9 cellular contexts compared by ENCODE assay signal in the genomic region with DNA sequence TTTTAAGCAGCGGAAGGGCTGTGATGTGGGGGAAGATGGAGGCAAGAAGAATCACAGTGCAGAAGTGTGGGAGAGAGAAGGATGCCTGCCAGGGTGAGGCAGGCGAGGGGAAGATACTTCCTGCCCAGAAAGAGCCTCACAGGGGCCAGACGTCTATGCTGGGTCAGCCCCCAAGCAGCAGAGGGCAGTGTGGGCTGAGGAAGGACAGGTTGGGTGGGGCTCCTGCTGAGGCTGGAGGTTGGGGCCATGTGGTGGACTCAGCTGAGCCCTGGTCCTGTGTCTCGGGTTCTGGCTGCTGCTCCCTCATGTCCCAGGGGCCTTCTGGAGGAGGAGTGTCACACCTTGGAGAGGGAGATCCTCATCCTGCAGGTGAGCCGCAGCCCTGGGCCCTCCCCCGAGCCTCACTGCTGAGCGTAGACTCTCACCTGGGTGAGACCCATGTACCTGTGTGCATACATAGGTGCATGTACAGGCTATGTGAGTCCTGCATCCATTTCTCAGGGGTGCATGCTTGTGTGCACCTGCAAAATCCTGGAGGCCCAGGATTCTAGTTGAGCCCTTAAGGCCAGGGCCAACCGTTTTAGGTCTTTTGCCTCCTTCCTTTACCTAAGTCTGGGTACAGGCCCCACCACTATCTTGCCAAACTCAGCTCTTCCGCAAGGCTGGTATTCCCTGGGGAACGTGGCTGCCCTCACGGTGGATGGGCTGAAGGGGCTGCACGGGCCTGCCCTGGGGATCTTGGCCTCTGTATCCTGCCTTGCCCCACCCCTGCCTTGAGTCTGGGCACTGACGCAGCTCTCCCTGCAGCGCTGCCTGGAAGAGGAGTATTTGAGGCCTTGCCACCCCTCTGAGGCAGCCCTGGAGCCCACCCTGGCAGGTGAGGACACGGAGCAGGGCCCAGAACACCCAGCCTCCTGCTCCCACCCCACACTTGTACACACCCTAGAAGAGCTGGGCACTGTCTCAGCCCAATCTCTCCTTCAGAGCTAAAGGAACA. TPM values are rescaled to one million over a fixed set of nuclear protein-coding genes. Genes with fewer than 3 reads are reported as not detected.
DNase-seq lines count a peak whose midpoint lies in the region; ATAC-seq and TF ChIP-seq lines count a peak whose summit lies in the region.
"Had no signal": no experiment of that assay in that cellular context is flagged by ENCODE, and none has a peak within 500 bp of the region (broad histone marks: within the 10 kb centered on the region; RNA-seq: fewer than 3 reads in every experiment).

No MANE protein-coding gene starts in this region.

- no peak overlapping the region for H3K4me3 ChIP-seq in SU-DHL-6 (ENCODE audit: insufficient read depth, low read length, poor library complexity, severe bottlenecking)
- H3K4me3 ChIP-seq in aorta (ENCODE audit: low read length in 2 of 2) = no peak overlapping the region
- no peak overlapping the region for H3K4me3 ChIP-seq in tibial artery
- H3K4me3 ChIP-seq: lower lobe of right lung had no signal

- no peak overlapping the region for H2AFZ ChIP-seq in SU-DHL-6 (ENCODE audit: low read depth, low read length, severe bottlenecking)

- TF ChIP-seq CTCF in SU-DHL-6 (IDR thresholded peaks at IDR 0.05; ENCODE audit: insufficient read depth, low read length, poor library complexity, severe bottlenecking) (peak; percentile 11), tibial artery (IDR thresholded peaks at IDR 0.05) (no peak)

- intact Hi-C loops in left colon (cut with DNase I, micrococcal nuclease) = no loop called here
- intact Hi-C loops in aorta (cut with DNase I) = loop anchor here in 1 of 2 donors (5.0 to 10.0 kb wide), 2 partner anchors 37 to 220 kb away; a partner anchor contains a TSS
- intact Hi-C loops in tibial artery (cut with DNase I; ENCODE audit: low total_unique reads) = no loop called here

- DNase-seq in ELF-1 (ENCODE audit: low read depth, low spot score) (peak; percentile 80), HT1080 (ENCODE audit: low read depth) (peak; percentile 67), left colon (peak; percentile 65 to 69), aorta (no peak), T-helper 2 cell (no peak), tibial artery (no peak)
- DNase-seq: lower lobe of right lung had no signal

- no peak overlapping the region for H3K4me2 ChIP-seq in SU-DHL-6 (ENCODE audit: low read depth, low read length, poor library complexity, severe bottlenecking)

- H3K27ac ChIP-seq in SU-DHL-6 (ENCODE audit: low read depth, low read length) (no peak overlapping the region), aorta (ENCODE audit: low read depth in 1 of 2, low read length in 2 of 2) (no peak overlapping the region), tibial artery (no peak overlapping the region)
- H3K27ac ChIP-seq: lower lobe of right lung had no signal

- H3K9me3 ChIP-seq in SU-DHL-6 (ENCODE audit: insufficient read depth, low read length) (no peaks in the 10 kb centered on the region), aorta (ENCODE audit: control insufficient read depth, low read length) (no peaks in the 10 kb centered on the region), tibial artery (no peaks in the 10 kb centered on the region)
- H3K9me3 ChIP-seq: lower lobe of right lung had no signal

- H3K9me2 ChIP-seq in SU-DHL-6 (replicated peaks; ENCODE audit: insufficient read depth, low read length) = no peaks in the 10 kb centered on the region

- no peaks in the 10 kb centered on the region for H4K20me1 ChIP-seq in SU-DHL-6 (ENCODE audit: low read depth, low read length)

- H3K79me2 ChIP-seq in SU-DHL-6 (ENCODE audit: insufficient read depth, low read length) = no peaks in the 10 kb centered on the region

- 67 to 75% methylated on average over 14 to 15 of the region's 15 CpGs for WGBS in aorta, 2 donors

- no peaks in the 10 kb centered on the region for H3K27me3 ChIP-seq in SU-DHL-6 (ENCODE audit: low read length)
- H3K27me3 ChIP-seq in aorta (ENCODE audit: control insufficient read depth in 1 of 2, insufficient read depth in 2 of 2, low read length in 1 of 2) = no peaks in the 10 kb centered on the region
- H3K27me3 ChIP-seq in tibial artery = no peaks in the 10 kb centered on the region

- 0 out of 2 replicates have a peak, but pooled peaks cover under 1% of the 10 kb centered on the region for H3F3A ChIP-seq in SU-DHL-6 (ENCODE audit: insufficient read depth)

- ATAC-seq in left colon (peak; percentile 41), aorta (ENCODE audit: low FRiP score) (no peak), HG03135 (IDR thresholded peaks at IDR 0.05; ENCODE audit: unreplicated experiment) (no peak)
- ATAC-seq: lower lobe of right lung had no signal

- H3K4me1 ChIP-seq in aorta (ENCODE audit: control insufficient read depth in 1 of 2, insufficient read depth in 2 of 2, low read length in 2 of 2) = no peaks in the 10 kb centered on the region
- peaks cover 7 to 23% (median 13%) of the 10 kb centered on the region in 4 donors for H3K4me1 ChIP-seq in tibial artery

- H3K9ac ChIP-seq in SU-DHL-6 (ENCODE audit: low read length) = no peak overlapping the region

- H3K36me3 ChIP-seq in SU-DHL-6 (ENCODE audit: low read length) (no peaks in the 10 kb centered on the region), aorta (ENCODE audit: control insufficient read depth in 1 of 2, insufficient read depth in 2 of 2, low read length in 1 of 2) (no peaks in the 10 kb centered on the region), tibial artery (peaks cover 0 to 16% (median 0%) of the 10 kb centered on the region in 3 donors)

RNA-seq across cellular contexts. Expression of a gene that starts 3.7 kb away (rescaled TPM):
- total RNA-seq in HT1080 (2014; rRNA removed; shearing (Covaris generic)) = 8.4 and 9.6 TPM in 2 replicates
- 5.5 and 7.7 TPM in 2 replicates for polyA plus RNA-seq in HT1080 (2015; cell fraction: cytosol; rRNA removed)
- polyA plus RNA-seq in HT1080 (2015; cell fraction: nucleus; rRNA removed) = 17.4 and 27.5 TPM in 2 replicates
- total RNA-seq in left colon = 10 to 100 TPM; 22.4 to 22.6 TPM
- total RNA-seq in aorta = 1 to 10 TPM; 2.6 to 6.0 TPM
- 10 to 100 TPM in 1 of 2 donors, 1 to 10 TPM in 1; 5.8 to 29.7 TPM for polyA plus RNA-seq in aorta

RNA-seq across cellular contexts. Expression of a gene that starts 16.1 kb away (rescaled TPM):
- total RNA-seq in HT1080 (2014; rRNA removed; shearing (Covaris generic)) = 119 and 133 TPM in 2 replicates
- 82.9 and 108 TPM in 2 replicates for polyA plus RNA-seq in HT1080 (2015; cell fraction: cytosol; rRNA removed)
- 54.3 and 60.5 TPM in 2 replicates for polyA plus RNA-seq in HT1080 (2015; cell fraction: nucleus; rRNA removed)
- total RNA-seq in left colon (10 to 100 TPM; 22.7 to 28.6 TPM), aorta (10 to 100 TPM; 31.8 to 32.2 TPM)
- polyA plus RNA-seq in aorta = 10 to 100 TPM; 34.8 to 40.2 TPM

RNA-seq across cellular contexts. Expression of a gene that starts 20.3 kb away (rescaled TPM):
- 176 and 229 TPM in 2 replicates for total RNA-seq in HT1080 (2014; rRNA removed; shearing (Covaris generic))
- 138 and 168 TPM in 2 replicates for polyA plus RNA-seq in HT1080 (2015; cell fraction: cytosol; rRNA removed)
- 83.7 and 107 TPM in 2 replicates for polyA plus RNA-seq in HT1080 (2015; cell fraction: nucleus; rRNA removed)
- total RNA-seq in left colon (100 to 1,000 TPM; 166 to 182 TPM), aorta (10 to 100 TPM; 77.9 to 79.8 TPM)
- polyA plus RNA-seq in aorta = 100 to 1,000 TPM; 109 to 119 TPM

RNA-seq across cellular contexts. Expression of a gene that starts 25.3 kb away (rescaled TPM):
- 91.4 and 100 TPM in 2 replicates for total RNA-seq in HT1080 (2014; rRNA removed; shearing (Covaris generic))
- polyA plus RNA-seq in HT1080 (2015; cell fraction: cytosol; rRNA removed) = 47.5 and 54.8 TPM in 2 replicates
- 134 and 144 TPM in 2 replicates for polyA plus RNA-seq in HT1080 (2015; cell fraction: nucleus; rRNA removed)
- total RNA-seq in left colon = 10 to 100 TPM; 17.8 to 24.7 TPM
- 10 to 100 TPM; 11.8 to 14.7 TPM for total RNA-seq in aorta
- 10 to 100 TPM in 1 of 2 donors, 1 to 10 TPM in 1; 6.0 to 15.8 TPM for polyA plus RNA-seq in aorta

RNA-seq across cellular contexts. Expression of a gene that starts 36.2 kb away (rescaled TPM):
- total RNA-seq in HT1080 (2014; rRNA removed; shearing (Covaris generic)) = 4.1 and 6.4 TPM in 2 replicates
- 11.2 and 11.7 TPM in 2 replicates for polyA plus RNA-seq in HT1080 (2015; cell fraction: cytosol; rRNA removed)
- polyA plus RNA-seq in HT1080 (2015; cell fraction: nucleus; rRNA removed) = 17.1 and 17.3 TPM in 2 replicates
- total RNA-seq in left colon (10 to 100 TPM; 35.3 to 42.3 TPM), aorta (10 to 100 TPM in 1 of 2 donors, 1 to 10 TPM in 1; 5.5 to 18.9 TPM)
- polyA plus RNA-seq in aorta = 1 to 10 TPM; 1.3 to 7.5 TPM

Comparison
In these comparisons a context has a peak if more than half of its experiments do, and no peak if none do; other contexts are left out.
1. DNase-seq: peak in ELF-1 (single experiment), HT1080 (single experiment) and left colon (2 of 2); none in aorta (0 of 2), T-helper 2 cell (0 of 5) and tibial artery (0 of 2).